26 cellular contexts compared by ENCODE assay signal in genomic region chr2:177616066-177616465, GRCh38.
"Had no signal": no experiment of that assay in that cellular context is flagged by ENCODE, and none has a peak within 500 bp of the region (broad histone marks: within the 10 kb centered on the region; RNA-seq: fewer than 3 reads in every experiment).

No MANE protein-coding gene starts in this region.

- H3K36me3 ChIP-seq: MG63 had no signal

- H3K4me1 Mint-ChIP-seq: activated CD4-positive, alpha-beta T cell treated with anti-CD3 and anti-CD28 coated beads for 36 hours; activated naive CD8-positive, alpha-beta T cell treated with anti-CD3 and anti-CD28 coated beads for 36 hours had no signal

- H3K27ac Mint-ChIP-seq: activated CD4-positive, alpha-beta T cell treated with anti-CD3 and anti-CD28 coated beads for 36 hours; activated CD8-positive, alpha-beta T cell treated with anti-CD3 and anti-CD28 coated beads for 36 hours; activated naive CD4-positive, alpha-beta T cell treated with anti-CD3 and anti-CD28 coated beads, Interleukin-2, amount 10 ng/mL, durations not matched to agents 7 days and 5 days; activated naive CD8-positive, alpha-beta T cell treated with anti-CD3 and anti-CD28 coated beads for 36 hours; activated T-cell treated with anti-CD3 and anti-CD28 coated beads, Interleukin-2, amount 50 U/mL, for 72 hours; activated T-helper 2 cell treated with anti-CD3 and anti-CD28 coated beads, Interferon-gamma antibody, Interleukin-2, Interleukin-4, amounts not matched to agents 10 μg/mL and 5 μg/mL and 100 μg/mL, durations not matched to agents 14 hours and 24 hours and 36 hours had no signal

- H3K4me3 ChIP-seq: MG63, SK-N-MC had no signal

- H3K27ac ChIP-seq: KMS-11, SK-N-MC, VCaP had no signal

- H3K27me3 ChIP-seq: MG63 had no signal

- ATAC-seq: activated CD4-positive, alpha-beta T cell treated with anti-CD3 and anti-CD28 coated beads for 36 hours; activated CD8-positive, alpha-beta T cell treated with anti-CD3 and anti-CD28 coated beads for 36 hours; activated T-cell treated with anti-CD3 and anti-CD28 coated beads, Interleukin-2, amount 50 U/mL, for 72 hours; Panc1; Right ventricle myocardium inferior had no signal

- H3K27me3 Mint-ChIP-seq: activated CD4-positive, alpha-beta T cell treated with anti-CD3 and anti-CD28 coated beads for 36 hours; activated CD8-positive, alpha-beta T cell treated with anti-CD3 and anti-CD28 coated beads for 36 hours had no signal

- H3K9me3 Mint-ChIP-seq: activated T-helper 2 cell treated with anti-CD3 and anti-CD28 coated beads, Interferon-gamma antibody, Interleukin-2, Interleukin-4, amounts not matched to agents 10 μg/mL and 5 μg/mL and 100 μg/mL, durations not matched to agents 14 hours and 24 hours and 36 hours had no signal

- DNase-seq: activated CD4-positive, alpha-beta T cell treated with anti-CD3 and anti-CD28 coated beads for 36 hours; activated CD4-positive, alpha-beta T cell treated with anti-CD3 and anti-CD28 coated beads, Interleukin-2, amount 50 U/mL, for 1 hour; activated CD4-positive, CD25-positive, alpha-beta regulatory T cell; activated CD8-positive, alpha-beta memory T cell treated with anti-CD3 and anti-CD28 coated beads, Interleukin-2, amount 50 U/mL, for 4 hours; activated CD8-positive, alpha-beta T cell treated with anti-CD3 and anti-CD28 coated beads for 36 hours; activated gamma-delta T cell treated with Interleukin-2 at 50 U/mL for 16 hours; activated naive CD4-positive, alpha-beta T cell treated with anti-CD3 and anti-CD28 coated beads, Interleukin-2, amount 10 ng/mL, durations not matched to agents 7 days and 5 days; activated naive CD8-positive, alpha-beta T cell treated with anti-CD3 and anti-CD28 coated beads for 36 hours; activated T-cell treated with anti-CD3 and anti-CD28 coated beads, Interleukin-2, amount 50 U/mL, for 72 hours; MG63; NCI-H1105 treated with DMSO at 0.1 percent for 48 hours; NCI-H1436 treated with DMSO at 0.1 percent for 48 hours; NCI-H187; NCI-H2081; NCI-H510A treated with DMSO at 0.1 percent for 48 hours; NCI-H69; NK-92 treated with Interleukin-12 subunit alpha and Interleukin-12 subunit beta, amount 100 ng/mL, for 24 hours; OCI-M1; RPMI8226; T-helper 1 cell had no signal

- H3K4me3 Mint-ChIP-seq: activated CD4-positive, alpha-beta T cell treated with anti-CD3 and anti-CD28 coated beads for 36 hours; activated CD8-positive, alpha-beta T cell treated with anti-CD3 and anti-CD28 coated beads for 36 hours; activated naive CD4-positive, alpha-beta T cell treated with anti-CD3 and anti-CD28 coated beads, Interleukin-2, amount 10 ng/mL, durations not matched to agents 7 days and 5 days; activated naive CD8-positive, alpha-beta T cell treated with anti-CD3 and anti-CD28 coated beads for 36 hours; activated T-cell treated with anti-CD3 and anti-CD28 coated beads, Interleukin-2, amount 50 U/mL, for 72 hours had no signal

- H3K9me3 ChIP-seq: MG63 had no signal
